Comparison of ENCODE assay signal across 14 cellular contexts in genomic region chr7:42082144-42082543, GRCh38.
DNase-seq lines count a peak whose midpoint lies in the region; ATAC-seq and TF ChIP-seq lines count a peak whose summit lies in the region.
"Had no signal": no experiment of that assay in that cellular context is flagged by ENCODE, and none has a peak within 500 bp of the region (broad histone marks: within the 10 kb centered on the region; RNA-seq: fewer than 3 reads in every experiment).

No MANE protein-coding gene starts in this region.

- H3K9ac ChIP-seq in smooth muscle cell (ENCODE audit: low read depth) = no peak overlapping the region

- H3F3A ChIP-seq in smooth muscle cell (ENCODE audit: low read depth) = no peaks in the 10 kb centered on the region

- H3K27me3 ChIP-seq in hepatocyte (no peaks in the 10 kb centered on the region), smooth muscle cell (ENCODE audit: low read depth) (no peaks in the 10 kb centered on the region), heart left ventricle (no peaks in the 10 kb centered on the region)
- H3K27me3 ChIP-seq: vagina had no signal

- no peak for ATAC-seq in heart left ventricle
- ATAC-seq in GM19397 (IDR thresholded peaks at IDR 0.05; ENCODE audit: unreplicated experiment) = no peak
- ATAC-seq: CD8-positive, alpha-beta T cell had no signal

- H3K4me2 ChIP-seq in hepatocyte = no peak overlapping the region
- peak overlapping the region; percentile 1 for H3K4me2 ChIP-seq in smooth muscle cell

- TF ChIP-seq CTCF in hepatocyte (IDR thresholded peaks at IDR 0.05; ENCODE audit: poor library complexity) = no peak
- no peak for TF ChIP-seq CTCF in smooth muscle cell (IDR thresholded peaks at IDR 0.05; ENCODE audit: borderline replicate concordance, insufficient read depth, poor library complexity, severe bottlenecking)
- TF ChIP-seq CTCF in heart left ventricle (IDR thresholded peaks at IDR 0.05) = no peak

- H3K36me3 ChIP-seq in hepatocyte (replicated peaks; ENCODE audit: insufficient read depth, low read depth) = no peaks in the 10 kb centered on the region
- no peaks in the 10 kb centered on the region for H3K36me3 ChIP-seq in smooth muscle cell (ENCODE audit: low read depth)
- no peaks in the 10 kb centered on the region for H3K36me3 ChIP-seq in heart left ventricle
- H3K36me3 ChIP-seq: vagina had no signal

- H3K9me3 ChIP-seq in hepatocyte (ENCODE audit: low read depth) (no peaks in the 10 kb centered on the region), smooth muscle cell (replicated peaks; ENCODE audit: low read depth) (no peaks in the 10 kb centered on the region), heart left ventricle (no peaks in the 10 kb centered on the region)
- H3K9me3 ChIP-seq: vagina had no signal

- no peak overlapping the region for H3K27ac ChIP-seq in hepatocyte
- H3K27ac ChIP-seq in smooth muscle cell (ENCODE audit: low read depth) = peak overlapping the region; percentile 57
- H3K27ac ChIP-seq in heart left ventricle = no peak overlapping the region
- H3K27ac ChIP-seq: vagina had no signal

- H4K20me1 ChIP-seq in hepatocyte (ENCODE audit: insufficient read depth, poor library complexity, severe bottlenecking) = no peaks in the 10 kb centered on the region
- peaks cover 98% of the 10 kb centered on the region for H4K20me1 ChIP-seq in smooth muscle cell (ENCODE audit: low read depth)

- no peak overlapping the region for H3K4me3 ChIP-seq in hepatocyte
- H3K4me3 ChIP-seq in smooth muscle cell = no peak overlapping the region
- no peak overlapping the region for H3K4me3 ChIP-seq in heart left ventricle
- H3K4me3 ChIP-seq: vagina had no signal

- H3K79me2 ChIP-seq in hepatocyte = peaks cover 13% of the 10 kb centered on the region
- peaks cover 62% of the 10 kb centered on the region for H3K79me2 ChIP-seq in smooth muscle cell (ENCODE audit: low read depth)

- DNase-seq in HCEC 1CT (peak; percentile 14), astrocyte of the hippocampus (ENCODE audit: low read depth, low spot score) (peak; percentile 60), hepatocyte (ENCODE audit: low spot score) (peak; percentile 56), smooth muscle cell (lab: John Stamatoyannopoulos, UW; ENCODE audit: unreplicated experiment) (no peak), heart left ventricle (no peak), NCI-H1417 (lab: John Stamatoyannopoulos, UW) (no peak)
- DNase-seq: activated CD4-positive, alpha-beta T cell treated with anti-CD3 and anti-CD28 coated beads, Interleukin-2, amount 10 ng/mL, durations not matched to agents 7 days and 5 days; CD8-positive, alpha-beta T cell; GOT3; KBM-7; NCI-H1694; NCI-H82 had no signal

- H3K4me1 ChIP-seq in hepatocyte (ENCODE audit: insufficient read depth) (peaks cover 15% of the 10 kb centered on the region), smooth muscle cell (ENCODE audit: low read depth) (peaks cover 15% of the 10 kb centered on the region), heart left ventricle (peaks cover 0 to 8% (median 0%) of the 10 kb centered on the region in 12 donors)

- 68% methylated on average over 8 of the region's 8 CpGs for WGBS in hepatocyte (ENCODE audit: low lambda C conversion rate, missing lambda C conversion rate)
- WGBS in smooth muscle cell (ENCODE audit: low lambda C conversion rate) = 59% methylated on average over 8 of the region's 8 CpGs
- 76 to 77% (median 76%) methylated on average over 8 of the region's 8 CpGs for WGBS in heart left ventricle, 4 donors

- intact Hi-C loops in heart left ventricle (cut with DNase I) = no loop called here

- no peak for TF ChIP-seq POLR2A in heart left ventricle (IDR thresholded peaks at IDR 0.05)

- H3K9me2 ChIP-seq in hepatocyte (replicated peaks; ENCODE audit: insufficient read depth) = no peaks in the 10 kb centered on the region

- H2AFZ ChIP-seq in hepatocyte (no peak overlapping the region), smooth muscle cell (ENCODE audit: low read depth) (no peak overlapping the region)

Comparison
In these comparisons a context has a peak if more than half of its experiments do, and no peak if none do; other contexts are left out.
1. DNase-seq: peak in HCEC 1CT (single experiment), astrocyte of the hippocampus (single experiment) and hepatocyte (single experiment); none in smooth muscle cell (single experiment), heart left ventricle (0 of 5) and NCI-H1417 (0 of 3).